In genomic region chr14:67571991-67572323, GRCh38 we compare ENCODE assay signal across 14 cellular contexts. TPM values are rescaled to one million over a fixed set of nuclear protein-coding genes. Genes with fewer than 3 reads are reported as not detected.
DNase-seq lines count a peak whose midpoint lies in the region; ATAC-seq and TF ChIP-seq lines count a peak whose summit lies in the region.
"Had no signal": no experiment of that assay in that cellular context is flagged by ENCODE, and none has a peak within 500 bp of the region (broad histone marks: within the 10 kb centered on the region; RNA-seq: fewer than 3 reads in every experiment).

No MANE protein-coding gene starts in this region.

- WGBS in spleen, 5 donors: 84 to 96% (median 87%) methylated on average over 10 to 19 of the region's 19 CpGs

- H3K9me3 ChIP-seq in mucosa of descending colon (no peaks in the 10 kb centered on the region), spleen (no peaks in the 10 kb centered on the region), osteoblast (ENCODE audit: low read depth, low read length) (no peaks in the 10 kb centered on the region)
- H3K9me3 ChIP-seq: BE2C, SK-N-SH had no signal

- no peak overlapping the region for H3K4me2 ChIP-seq in osteoblast (ENCODE audit: insufficient read depth, low read length)
- H3K4me2 ChIP-seq: SK-N-SH had no signal

- peak; percentile 31 for DNase-seq in SK-N-DZ (ENCODE audit: low spot score)
- DNase-seq in mucosa of descending colon: peak in 1 of 3 donors; percentile 54
- DNase-seq in spleen: peak; percentile 77
- DNase-seq in NCI-H1930 (lab: John Stamatoyannopoulos, UW): no peak
- no peak for DNase-seq in osteoblast (ENCODE audit: insufficient read length, low spot score, missing footprints)
- DNase-seq: GF-D8, NCI-H1048, NCI-H1417 treated with DMSO at 0.1 percent for 48 hours, NCI-H187 treated with DMSO at 0.1 percent for 48 hours had no signal

- H3K36me3 ChIP-seq in mucosa of descending colon (ENCODE audit: low read depth): no peaks in the 10 kb centered on the region
- H3K36me3 ChIP-seq in spleen: no peaks in the 10 kb centered on the region
- H3K36me3 ChIP-seq in osteoblast (ENCODE audit: insufficient read depth, low read length): no peaks in the 10 kb centered on the region
- H3K36me3 ChIP-seq: BE2C had no signal

- no peak for TF ChIP-seq POLR2A in spleen (IDR thresholded peaks at IDR 0.05)

- intact Hi-C loops in mucosa of descending colon (cut with DNase I, micrococcal nuclease) (loop anchor here in 1 of 2 donors (5.0 kb wide), 1 partner anchor 145 kb away; no protein-coding TSS in a partner anchor), spleen (cut with DNase I; ENCODE audit: low total_unique reads) (no loop called here)

- TF ChIP-seq CTCF in mucosa of descending colon (IDR thresholded peaks at IDR 0.05): no peak
- no peak for TF ChIP-seq CTCF in spleen (IDR thresholded peaks at IDR 0.05 in 8 of 11, conservative IDR thresholded peaks at IDR 0.05 in 3 of 11)
- no peak for TF ChIP-seq CTCF in osteoblast (IDR thresholded peaks at IDR 0.05; ENCODE audit: extremely low read depth, low read depth, low read length)

- no peaks in the 10 kb centered on the region for H4K20me1 ChIP-seq in osteoblast (ENCODE audit: insufficient read depth, low read length)

- H3K4me1 ChIP-seq in mucosa of descending colon (ENCODE audit: low read depth): no peaks in the 10 kb centered on the region
- H3K4me1 ChIP-seq in spleen: peaks cover 0 to 4% (median 0%) of the 10 kb centered on the region in 6 donors
- H3K4me1 ChIP-seq in osteoblast (ENCODE audit: insufficient read depth, low read length): peaks cover under 1% of the 10 kb centered on the region
- H3K4me1 ChIP-seq: BE2C had no signal

- H3K4me3 ChIP-seq in mucosa of descending colon: no peak overlapping the region
- no peak overlapping the region for H3K4me3 ChIP-seq in spleen
- H3K4me3 ChIP-seq in osteoblast (ENCODE audit: insufficient read depth, low read length): no peak overlapping the region

- H2AFZ ChIP-seq in osteoblast (ENCODE audit: low read length): no peak overlapping the region

- H3K79me2 ChIP-seq in osteoblast (ENCODE audit: insufficient read depth, low read length): no peaks in the 10 kb centered on the region

- H3K27ac ChIP-seq in spleen (no peak overlapping the region), osteoblast (ENCODE audit: low read depth, low read length) (no peak overlapping the region)
- H3K27ac ChIP-seq: RWPE1 had no signal

- no peaks in the 10 kb centered on the region for H3K27me3 ChIP-seq in spleen (replicated peaks in 1 of 7)
- no peaks in the 10 kb centered on the region for H3K27me3 ChIP-seq in osteoblast (ENCODE audit: insufficient read depth, low read length)
- H3K27me3 ChIP-seq: BE2C had no signal

- ATAC-seq in esophagus mucosa: peak; percentile 25
- ATAC-seq in mucosa of descending colon: peak; percentile 13
- no peak for ATAC-seq in HG03432 (IDR thresholded peaks at IDR 0.05; ENCODE audit: unreplicated experiment)

RNA-seq across cellular contexts. Expression of gene PIGH, which starts 28.1 kb away (rescaled TPM):
- 37.4 and 45.8 TPM in 2 replicates for polyA plus RNA-seq in SK-N-DZ (2014; cell fraction: cytosol; rRNA removed)
- polyA plus RNA-seq in SK-N-DZ (2014; cell fraction: nucleus; rRNA removed): 45.1 and 55.3 TPM in 2 replicates
- 13.1 TPM for total RNA-seq in esophagus mucosa
- 10 to 100 TPM; 16.6 to 20.0 (median 16.7) TPM for total RNA-seq in mucosa of descending colon
- 10 to 100 TPM; 16.3 to 43.1 (median 23.4) TPM for total RNA-seq in spleen
- 10 to 100 TPM; 21.9 to 30.0 (median 24.8) TPM for polyA plus RNA-seq in spleen
- 15.3 and 16.3 TPM in 2 replicates for total RNA-seq in osteoblast

RNA-seq across cellular contexts. Expression of gene PLEKHH1, which starts 38.9 kb away (rescaled TPM):
- polyA plus RNA-seq in SK-N-DZ (2014; cell fraction: cytosol; rRNA removed): 1.4 and 1.5 TPM in 2 replicates
- polyA plus RNA-seq in SK-N-DZ (2014; cell fraction: nucleus; rRNA removed): 2.0 and 9.4 TPM in 2 replicates
- total RNA-seq in esophagus mucosa (4.5 TPM), mucosa of descending colon (100 to 1,000 TPM in 1 of 3 donors, 10 to 100 TPM in 2; 45.8 to 110 (median 61.5) TPM), spleen (1 to 10 TPM; 1.7 to 7.1 (median 5.0) TPM), osteoblast (0.59 and 1.1 TPM in 2 replicates)
- polyA plus RNA-seq in spleen: 1 to 10 TPM in 2 of 3 donors, under 1 TPM in 1; 0.56 to 5.1 (median 1.1) TPM

RNA-seq across cellular contexts. Expression of gene ARG2, which starts 47.8 kb away (rescaled TPM):
- 20.7 and 22.2 TPM in 2 replicates for polyA plus RNA-seq in SK-N-DZ (2014; cell fraction: cytosol; rRNA removed)
- 14.2 and 20.2 TPM in 2 replicates for polyA plus RNA-seq in SK-N-DZ (2014; cell fraction: nucleus; rRNA removed)
- total RNA-seq in esophagus mucosa: 35.6 TPM
- 1 to 10 TPM in 2 of 3 donors, under 1 TPM in 1; 0.84 to 5.0 (median 4.4) TPM for total RNA-seq in mucosa of descending colon
- total RNA-seq in spleen: 1 to 10 TPM in 6 of 7 donors, under 1 TPM in 1; 0.80 to 4.7 (median 1.8) TPM
- 1 to 10 TPM in 1 of 3 donors, under 1 TPM in 2; 0.64 to 1.0 (median 0.82) TPM for polyA plus RNA-seq in spleen
- total RNA-seq in osteoblast: 11.2 and 13.3 TPM in 2 replicates

Comparison
In these comparisons a context has a peak if more than half of its experiments do, and no peak if none do; other contexts are left out.
1. DNase-seq: peak in SK-N-DZ (single experiment) and spleen (single experiment); none in NCI-H1930 (0 of 2) and osteoblast (single experiment).